ENCODE assay signal across 23 cellular contexts in genomic region chr6:162627825-162628224, GRCh38.
"Had no signal": no experiment of that assay in that cellular context is flagged by ENCODE, and none has a peak within 500 bp of the region (broad histone marks: within the 10 kb centered on the region; RNA-seq: fewer than 3 reads in every experiment).

No MANE protein-coding gene starts in this region.

- H3K9me3 ChIP-seq: lower lobe of right lung had no signal

- H3K4me1 ChIP-seq: foreskin keratinocyte, gastroesophageal sphincter, left lung, lower lobe of right lung had no signal

- H3K4me2 ChIP-seq: hepatocyte had no signal

- H3K4me3 Mint-ChIP-seq: immature natural killer cell, mesothelial cell of epicardium had no signal

- H2AFZ ChIP-seq: hepatocyte had no signal

- H3K79me2 ChIP-seq: hepatocyte had no signal

- H3K36me3 ChIP-seq: esophagus muscularis mucosa, gastroesophageal sphincter, heart left ventricle, left lung, lower lobe of right lung had no signal

- H3K27ac ChIP-seq: coronary artery, dorsolateral prefrontal cortex, esophagus muscularis mucosa, foreskin keratinocyte, gastroesophageal sphincter, heart left ventricle, hepatocyte, left lung, lower lobe of right lung had no signal

- ATAC-seq: foreskin keratinocyte, gastroesophageal sphincter, left lung, left ventricle myocardium superior, lower lobe of right lung had no signal

- H3K4me3 ChIP-seq: coronary artery, dorsolateral prefrontal cortex, esophagus muscularis mucosa, gastroesophageal sphincter, heart left ventricle, hepatocyte, left lung, lower lobe of right lung had no signal

- FAIRE-seq: colon, endothelial cell of umbilical vein, frontal cortex, kidney had no signal

- H3K27ac Mint-ChIP-seq: immature natural killer cell, mesothelial cell of epicardium had no signal

- H3K4me1 Mint-ChIP-seq: immature natural killer cell, mesothelial cell of epicardium had no signal

- H3K36me3 Mint-ChIP-seq: immature natural killer cell, mesothelial cell of epicardium had no signal

- H3K27me3 ChIP-seq: dorsolateral prefrontal cortex, esophagus muscularis mucosa, foreskin keratinocyte, gastroesophageal sphincter, heart left ventricle, hepatocyte, left lung had no signal

- DNase-seq: dermis blood vessel endothelial cell; dorsolateral prefrontal cortex; effector CD4-positive, alpha-beta T cell; effector memory CD4-positive, alpha-beta T cell; foreskin keratinocyte; heart left ventricle; hypothalamus; immature natural killer cell; islet precursor cell; kidney; kidney glomerular epithelial cell; left lung; left ventricle myocardium superior; lower lobe of right lung; mesenchymal stem cell had no signal
